In the genomic region with DNA sequence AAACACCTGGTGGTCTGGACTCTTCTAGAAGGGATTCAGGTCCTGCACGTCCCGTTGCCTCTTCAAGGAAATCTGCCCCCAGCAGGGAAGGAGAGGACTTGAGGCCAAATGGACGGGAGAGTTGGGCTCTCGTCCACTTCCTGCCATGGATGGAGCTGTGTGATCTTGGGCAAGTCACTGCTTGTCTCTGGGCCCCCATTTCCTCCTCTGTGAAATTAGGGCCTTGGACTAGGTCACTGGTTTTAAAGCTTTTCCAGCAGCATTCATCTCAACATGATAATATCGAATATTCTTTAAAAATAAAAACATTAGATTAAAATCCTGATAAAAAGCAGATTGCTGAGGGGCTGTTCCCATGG, we compare ENCODE assay signal across 19 cellular contexts. TPM values are rescaled to one million over a fixed set of nuclear protein-coding genes. Genes with fewer than 3 reads are reported as not detected.
A peak's percentile ranks its signal among the peaks of the same experiment; 100 is the strongest.
DNase-seq lines count a peak whose midpoint lies in the region; ATAC-seq, FAIRE-seq and TF ChIP-seq lines count a peak whose summit lies in the region.
"Had no signal": no experiment of that assay in that cellular context is flagged by ENCODE, and none has a peak within 500 bp of the region (broad histone marks: within the 10 kb centered on the region; RNA-seq: fewer than 3 reads in every experiment).

No MANE protein-coding gene starts in this region.

- in situ Hi-C loops in IMR-90 (cut with MboI; ENCODE audit: low sequenced_read_pairs) (loop anchor here (25.0 kb wide), 1 partner anchor 905 kb away; no protein-coding TSS in a partner anchor), K562 (cut with MboI) (loop anchor here (25.0 kb wide), 1 partner anchor 905 kb away; no protein-coding TSS in a partner anchor)

- no peaks in the 10 kb centered on the region for H3K9me1 ChIP-seq in IMR-90 (ENCODE audit: insufficient read depth, low read length)
- no peaks in the 10 kb centered on the region for H3K9me1 ChIP-seq in K562 (ENCODE audit: control insufficient read depth, insufficient read depth, low read length)

- no peak overlapping the region for H2BK20ac ChIP-seq in IMR-90 (ENCODE audit: low read depth, low read length)

- H3K9ac ChIP-seq in IMR-90 (ENCODE audit: low read depth, low read length) (no peak overlapping the region), K562 (ENCODE audit: insufficient read depth in 1 of 2, low read depth in 2 of 2, low read length in 2 of 2) (no peak overlapping the region), neural progenitor cell (no peak overlapping the region)

- H4K5ac ChIP-seq in IMR-90 (ENCODE audit: low read depth, low read length), result no peak overlapping the region

- H2AFZ ChIP-seq in IMR-90 (replicated peaks; ENCODE audit: low read length, poor library complexity) (peak overlapping the region; percentile 18), K562 (ENCODE audit: low read depth, low read length) (no peak overlapping the region), neural progenitor cell (replicated peaks) (no peak overlapping the region), PC-9 (no peak overlapping the region)

- no peak for ATAC-seq in heart left ventricle
- no peak for ATAC-seq in IMR-90 (ENCODE audit: low read depth)
- no peak for ATAC-seq in K562

- BruUV-seq in IMR-90 (replicated peaks; lab: Mats Ljungman, UMichigan) (no TSS peak), K562 (replicated peaks; lab: Mats Ljungman, UMichigan) (no TSS peak), PC-9 (replicated peaks; lab: Mats Ljungman, UMichigan) (no TSS peak), Calu3 (replicated peaks; lab: Mats Ljungman, UMichigan) (no TSS peak)

- TF ChIP-seq POLR2A in heart left ventricle (IDR thresholded peaks at IDR 0.05) (no peak), IMR-90 (IDR thresholded peaks at IDR 0.05; ENCODE audit: low read depth, low read length) (no peak), K562 (conservative IDR thresholded peaks at IDR 0.05) (no peak)

- peak; percentile 33 for DNase-seq in cardiac septum (ENCODE audit: low spot score)
- no peak for DNase-seq in heart left ventricle
- DNase-seq in IMR-90, result no peak
- no peak for DNase-seq in K562 (ENCODE audit: extremely low read depth in 1 of 4, low spot score in 3 of 4)
- no peak for DNase-seq in neural progenitor cell (ENCODE audit: low spot score)
- no peak for DNase-seq in PC-9
- no peak for DNase-seq in Calu3
- no peak for DNase-seq in 8988T
- DNase-seq: C1 segment of cervical spinal cord; CD4-positive, alpha-beta memory T cell; COR-L47; DMS153; DND-41; GOT3 had no signal

- no peak overlapping the region for H3K4me3 ChIP-seq in heart left ventricle
- no peak overlapping the region for H3K4me3 ChIP-seq in IMR-90 (ENCODE audit: insufficient read depth, low read depth, low read length)
- H3K4me3 ChIP-seq in K562, result no peak overlapping the region
- no peak overlapping the region for H3K4me3 ChIP-seq in neural progenitor cell
- H3K4me3 ChIP-seq in PC-9, result no peak overlapping the region
- H3K4me3 ChIP-seq: HAP-1 had no signal

- H3K27me3 ChIP-seq in heart left ventricle (peaks cover 0 to 75% (median 30%) of the 10 kb centered on the region in 9 donors), IMR-90 (ENCODE audit: control insufficient read depth, insufficient read depth, low read length) (peaks cover 32% of the 10 kb centered on the region), K562 (ENCODE audit: control insufficient read depth in 2 of 2, insufficient read depth in 2 of 2, low read length in 2 of 2) (peaks cover 47 to 75% of the 10 kb centered on the region in 2 experiments; a peak in 4 of 5 replicates), neural progenitor cell (no peaks in the 10 kb centered on the region), PC-9 (ENCODE audit: insufficient read depth, low read depth) (no peaks in the 10 kb centered on the region)

- H3K27me3 Mint-ChIP-seq in neural progenitor cell (ENCODE audit: insufficient read depth, low read depth), result peaks cover 16% of the 10 kb centered on the region
- peaks cover 59% of the 10 kb centered on the region for H3K27me3 Mint-ChIP-seq in Calu3 (ENCODE audit: unreplicated experiment)

- no peaks in the 10 kb centered on the region for H3K79me1 ChIP-seq in IMR-90 (ENCODE audit: low read depth in 1 of 2, low read length in 2 of 2)

- H3K4me1 ChIP-seq in heart left ventricle (no peaks in the 10 kb centered on the region), IMR-90 (ENCODE audit: control insufficient read depth, insufficient read depth, low read length) (no peaks in the 10 kb centered on the region), K562 (replicated peaks in 1 of 2; ENCODE audit: control insufficient read depth in 2 of 2, insufficient read depth in 2 of 2, low read length in 2 of 2) (peaks cover 0 to 35% of the 10 kb centered on the region in 2 experiments; a peak in 2 of 5 replicates), neural progenitor cell (peaks cover 8% of the 10 kb centered on the region), PC-9 (replicated peaks; ENCODE audit: insufficient read depth) (no peaks in the 10 kb centered on the region)
- H3K4me1 ChIP-seq: HAP-1 had no signal

- H3K23ac ChIP-seq in IMR-90 (ENCODE audit: low read depth, low read length), result no peak overlapping the region

- H2BK5ac ChIP-seq in IMR-90 (ENCODE audit: low read depth, low read length, poor library complexity, severe bottlenecking), result no peak overlapping the region

- no peak overlapping the region for H3K18ac ChIP-seq in IMR-90 (ENCODE audit: low read depth, low read length)

- H3K27ac ChIP-seq in heart left ventricle (no peak overlapping the region), IMR-90 (ENCODE audit: insufficient read depth, low read length) (no peak overlapping the region), K562 (ENCODE audit: extremely low read depth, low read depth, low read length) (no peak overlapping the region), neural progenitor cell (no peak overlapping the region), PC-9 (no peak overlapping the region)

- peaks cover 30% of the 10 kb centered on the region for H3K4me1 Mint-ChIP-seq in neural progenitor cell
- no peaks in the 10 kb centered on the region for H3K4me1 Mint-ChIP-seq in Calu3 (ENCODE audit: low read depth, unreplicated experiment)

- H2AK9ac ChIP-seq in IMR-90 (replicated peaks; ENCODE audit: low read depth, low read length, poor library complexity), result no peak overlapping the region

- no peak overlapping the region for H3K56ac ChIP-seq in IMR-90 (ENCODE audit: extremely low read depth, insufficient read depth, low read length)

- H3K27ac Mint-ChIP-seq in neural progenitor cell, result peak overlapping the region; percentile 24
- H3K27ac Mint-ChIP-seq in Calu3 (ENCODE audit: unreplicated experiment), result no peak overlapping the region
- H3K27ac Mint-ChIP-seq: CD4-positive, alpha-beta memory T cell had no signal

- no peaks in the 10 kb centered on the region for H3K79me2 ChIP-seq in K562 (ENCODE audit: control insufficient read depth, insufficient read depth, low read length)
- no peaks in the 10 kb centered on the region for H3K79me2 ChIP-seq in neural progenitor cell (ENCODE audit: low read depth)
- no peaks in the 10 kb centered on the region for H3K79me2 ChIP-seq in PC-9 (ENCODE audit: low read depth)

- no peak overlapping the region for H2BK120ac ChIP-seq in IMR-90 (ENCODE audit: low read depth, low read length)

- FAIRE-seq in K562 (lab: Jason Lieb, UNC), result peak; percentile 76
- FAIRE-seq: G401.6, GM12892, H54 had no signal

- H4K91ac ChIP-seq in IMR-90 (ENCODE audit: insufficient read depth, low read depth, low read length), result no peak overlapping the region

- no peak overlapping the region for H3K4me2 ChIP-seq in IMR-90 (ENCODE audit: low read depth, low read length)
- H3K4me2 ChIP-seq in K562 (ENCODE audit: insufficient read depth, low read length), result no peak overlapping the region
- H3K4me2 ChIP-seq in neural progenitor cell, result no peak overlapping the region
- H3K4me2 ChIP-seq in PC-9, result no peak overlapping the region

- dilution Hi-C loops in IMR-90 (cut with HindIII; ENCODE audit: low sequenced_read_pairs, unreplicated experiment), result no loop called here

- H4K8ac ChIP-seq in IMR-90 (ENCODE audit: low read depth in 2 of 2, low read length in 2 of 2), result no peak overlapping the region

- TF ChIP-seq RAD21 in IMR-90 (IDR thresholded peaks at IDR 0.05; ENCODE audit: low read length), result no peak
- TF ChIP-seq RAD21 in K562 (CRISPR knock-in tag; conservative IDR thresholded peaks at IDR 0.05 in 1 of 2, IDR thresholded peaks at IDR 0.05 in 1 of 2), result no peak

- no peak overlapping the region for H2BK15ac ChIP-seq in IMR-90 (ENCODE audit: low read depth, low read length)

- no peak overlapping the region for H2AK5ac ChIP-seq in IMR-90 (ENCODE audit: low read depth, low read length)

- no peaks in the 10 kb centered on the region for H3K36me3 ChIP-seq in heart left ventricle
- H3K36me3 ChIP-seq in IMR-90 (ENCODE audit: control insufficient read depth, insufficient read depth, low read length), result no peaks in the 10 kb centered on the region
- no peaks in the 10 kb centered on the region for H3K36me3 ChIP-seq in K562 (ENCODE audit: control insufficient read depth, insufficient read depth, low read length)
- H3K36me3 ChIP-seq in neural progenitor cell, result no peaks in the 10 kb centered on the region
- no peaks in the 10 kb centered on the region for H3K36me3 ChIP-seq in PC-9 (ENCODE audit: low read depth)
- H3K36me3 ChIP-seq: HAP-1 had no signal

- TF ChIP-seq CTCF in heart left ventricle (IDR thresholded peaks at IDR 0.05), result no peak
- TF ChIP-seq CTCF in IMR-90 (conservative IDR thresholded peaks at IDR 0.05; ENCODE audit: low read depth, low read length), result no peak
- TF ChIP-seq CTCF in K562 (IDR thresholded peaks at IDR 0.05 in 2 of 3, conservative IDR thresholded peaks at IDR 0.05 in 1 of 3; ENCODE audit: insufficient read depth in 2 of 3, low read depth in 1 of 3, low read length in 3 of 3), result no peak
- TF ChIP-seq CTCF in neural progenitor cell (IDR thresholded peaks at IDR 0.05), result no peak
- no peak for TF ChIP-seq CTCF in PC-9 (conservative IDR thresholded peaks at IDR 0.05)
- no peak for TF ChIP-seq CTCF in Calu3 (IDR thresholded peaks at IDR 0.05; ENCODE audit: unreplicated experiment)

- no peak overlapping the region for H3K4ac ChIP-seq in IMR-90 (ENCODE audit: low read depth, low read length)

- TF ChIP-seq EP300 in K562 (IDR thresholded peaks at IDR 0.05; ENCODE audit: low read length), result no peak

- intact Hi-C loops in cardiac septum (cut with DNase I) (no loop called here), heart left ventricle (cut with DNase I) (loop anchor here in 3 of 10 donors (5.0 to 10.0 kb wide), 2 partner anchors 155 to 158 kb away; no protein-coding TSS in a partner anchor), IMR-90 (cut with micrococcal nuclease) (no loop called here), K562 (cut with micrococcal nuclease) (no loop called here), PC-9 (cut with micrococcal nuclease; ENCODE audit: unreplicated experiment) (no loop called here), Calu3 (cut with micrococcal nuclease; ENCODE audit: unreplicated experiment) (no loop called here)

- H4K20me1 ChIP-seq in IMR-90 (ENCODE audit: insufficient read depth, low read length) (no peaks in the 10 kb centered on the region), K562 (replicated peaks; ENCODE audit: control insufficient read depth, insufficient read depth, low read length) (peaks cover under 1% of the 10 kb centered on the region; the same call in 1 of the 2 replicates), neural progenitor cell (ENCODE audit: low read depth) (no peaks in the 10 kb centered on the region), PC-9 (ENCODE audit: insufficient read depth) (no peaks in the 10 kb centered on the region)

- no peaks in the 10 kb centered on the region for H3K9me3 ChIP-seq in heart left ventricle
- no peaks in the 10 kb centered on the region for H3K9me3 ChIP-seq in IMR-90 (ENCODE audit: control insufficient read depth, insufficient read depth, low read length)
- H3K9me3 ChIP-seq in K562 (replicated peaks; ENCODE audit: control insufficient read depth, insufficient read depth, low read depth, low read length), result no peaks in the 10 kb centered on the region
- no peaks in the 10 kb centered on the region for H3K9me3 ChIP-seq in neural progenitor cell (ENCODE audit: low read depth)
- H3K9me3 ChIP-seq in PC-9 (ENCODE audit: insufficient read depth, low read depth), result no peaks in the 10 kb centered on the region
- H3K9me3 ChIP-seq: HAP-1 had no signal

- H3F3A ChIP-seq in neural progenitor cell (ENCODE audit: low read depth) (no peaks in the 10 kb centered on the region), PC-9 (ENCODE audit: insufficient read depth, low read depth) (no peaks in the 10 kb centered on the region)

- H3K9me3 Mint-ChIP-seq in neural progenitor cell (no peaks in the 10 kb centered on the region), Calu3 (ENCODE audit: low read depth, unreplicated experiment) (no peaks in the 10 kb centered on the region)
- H3K9me3 Mint-ChIP-seq: CD4-positive, alpha-beta memory T cell had no signal

- POLR2A ChIA-PET in IMR-90 (lab: Charles Lee; ENCODE audit: unreplicated experiment), result interaction anchor here (0.6 kb wide), 1 partner anchor 142 kb away, joined by 5 read pairs; no protein-coding TSS in a partner anchor
- POLR2A ChIA-PET in K562 (lab: Yijun Ruan, JAX), result interaction anchor here (0.6 kb wide), 1 partner anchor 25 kb away, joined by 3 read pairs; no protein-coding TSS in a partner anchor
- POLR2A ChIA-PET in PC-9 (lab: Charles Lee; ENCODE audit: unreplicated experiment), result no interaction called here

- H3K14ac ChIP-seq in IMR-90 (replicated peaks; ENCODE audit: low read depth, low read length), result no peak overlapping the region

- H3K4me3 Mint-ChIP-seq in neural progenitor cell, result no peak overlapping the region
- no peak overlapping the region for H3K4me3 Mint-ChIP-seq in Calu3 (ENCODE audit: low read depth, unreplicated experiment)
- H3K4me3 Mint-ChIP-seq: CD4-positive, alpha-beta memory T cell had no signal

- H3K36me3 Mint-ChIP-seq in neural progenitor cell (no peaks in the 10 kb centered on the region), Calu3 (ENCODE audit: insufficient read depth, unreplicated experiment) (peaks cover 8% of the 10 kb centered on the region)
- H3K36me3 Mint-ChIP-seq: CD4-positive, alpha-beta memory T cell had no signal

- CTCF ChIA-PET in IMR-90 (lab: Yijun Ruan, JAX) (no interaction called here), K562 (lab: Yijun Ruan, JAX; ENCODE audit: low intra/inter-chr PET ratio) (no interaction called here), PC-9 (lab: Charles Lee) (no interaction called here), Calu3 (lab: Charles Lee) (no interaction called here)

- no peaks in the 10 kb centered on the region for H3K9me2 ChIP-seq in PC-9 (ENCODE audit: insufficient read depth)

- 55 to 79% (median 62%) methylated on average over 5 of the region's 5 CpGs for WGBS in heart left ventricle, 4 donors
- 70% methylated on average over 3 of the region's 5 CpGs; no CpG with 5 or more reads in 1 of the 2 experiments for WGBS in IMR-90 (ENCODE audit: extremely low coverage in 2 of 2, insufficient read length in 1 of 2), 2 experiments
- 10% methylated on average over 5 of the region's 5 CpGs for WGBS in K562 (ENCODE audit: insufficient coverage, low coverage, missing lambda C conversion rate)

RNA-seq across cellular contexts. Expression of a gene that starts 26.9 kb away (rescaled TPM):
- total RNA-seq in cardiac septum, result 0.03 TPM
- total RNA-seq in heart left ventricle, result not detected
- polyA plus RNA-seq in heart left ventricle, result not detected
- total RNA-seq in IMR-90 (2012; rRNA removed), result 0.18 and 0.28 TPM in 2 replicates
- 0.03 and 0.05 TPM in 2 replicates for polyA plus RNA-seq in IMR-90 (2012; rRNA removed)
- 0.03 and 0.07 TPM in 2 replicates for polyA plus RNA-seq in IMR-90 (2012; cell fraction: cytosol; rRNA removed)
- polyA plus RNA-seq in IMR-90 (2012; cell fraction: nucleus; rRNA removed; ENCODE audit: low replicate concordance), result 0.07 and 0.15 TPM in 2 replicates
- 0.12 TPM in 1 of 2 replicates, not detected in the other for total RNA-seq in K562 (2011; cell fraction: chromatin; rRNA removed; ENCODE audit: low replicate concordance)
- not detected in 2 replicates for total RNA-seq in K562 (2011; cell fraction: nucleolus; rRNA removed)
- 0.15 TPM in 1 of 2 replicates, not detected in the other for total RNA-seq in K562 (2011; cell fraction: nucleoplasm; rRNA removed)
- not detected in 2 replicates for total RNA-seq in K562 (2014; rRNA removed)
- total RNA-seq in K562 (2014; rRNA removed; fragmentation: Illumina TruSeq; extraction: Trizol), result 0.03 and 0.04 TPM in 2 replicates
- not detected in 2 replicates for total RNA-seq in K562 (2015; rRNA removed; fragmentation: Illumina TruSeq; extraction: Trizol)
- total RNA-seq in K562 (2021), result not detected in 2 replicates
- 0.01 and 0.03 TPM in 2 replicates for polyA plus RNA-seq in K562 (2011; rRNA removed)
- polyA plus RNA-seq in K562 (2011; cell fraction: cytosol; rRNA removed), result 0.01 TPM in 2 replicates
- polyA plus RNA-seq in K562 (2011; cell fraction: nucleus; rRNA removed), result 0.01 and 0.04 TPM in 2 replicates
- 1.1 and 1.6 TPM in 2 replicates for polyA plus RNA-seq in K562 (2012)
- polyA plus RNA-seq in K562 (2014; fragmentation: Illumina TruSeq; extraction: Trizol), result not detected in 2 replicates
- under 1 TPM; 0.10 to 0.11 TPM for polyA plus RNA-seq in K562 (2014; fragmentation: Nextera tagmentation; extraction: Ambion mirVana)
- not detected in 2 replicates for polyA plus RNA-seq in K562 (2014; rRNA removed)
- polyA minus RNA-seq in K562 (2011; rRNA and poly(A)+ RNA removed), result not detected in 2 replicates
- polyA minus RNA-seq in K562 (2011; cell fraction: cytosol; rRNA and poly(A)+ RNA removed), result not detected in 2 replicates
- polyA minus RNA-seq in K562 (2011; cell fraction: nucleus; rRNA and poly(A)+ RNA removed), result 0.11 TPM in 1 of 2 replicates, not detected in the other
- 0.06 TPM in 1 of 2 replicates, not detected in the other for total RNA-seq in neural progenitor cell (ENCODE audit: low replicate concordance)
- 0.08 and 0.28 TPM in 2 replicates for total RNA-seq in PC-9 (2021)
- 0.05 and 0.19 TPM in 2 replicates for total RNA-seq in Calu3 (2022)
- total RNA-seq: A673; CD4-positive, alpha-beta memory T cell had no signal
